15 cellular contexts compared by ENCODE assay signal in genomic region chr22:40221055-40221414, GRCh38. TPM values are rescaled to one million over a fixed set of nuclear protein-coding genes. Genes with fewer than 3 reads are reported as not detected.
DNase-seq lines count a peak whose midpoint lies in the region; ATAC-seq and TF ChIP-seq lines count a peak whose summit lies in the region.
"Had no signal": no experiment of that assay in that cellular context is flagged by ENCODE, and none has a peak within 500 bp of the region (broad histone marks: within the 10 kb centered on the region; RNA-seq: fewer than 3 reads in every experiment).

No MANE protein-coding gene starts in this region.

- H3K27me3 Mint-ChIP-seq in activated T-cell treated with anti-CD3 and anti-CD28 coated beads, Interleukin-2, amount 50 U/mL, for 24 hours = no peaks in the 10 kb centered on the region
- H3K27me3 Mint-ChIP-seq in neural progenitor cell (ENCODE audit: insufficient read depth, low read depth) = peaks cover 5% of the 10 kb centered on the region

- no peak for ATAC-seq in GM18502 (IDR thresholded peaks at IDR 0.05; ENCODE audit: poor library complexity, unreplicated experiment)

- H3K4me1 Mint-ChIP-seq in activated T-cell treated with anti-CD3 and anti-CD28 coated beads, Interleukin-2, amount 50 U/mL, for 24 hours (ENCODE audit: low read depth) = peaks cover 78% of the 10 kb centered on the region
- peaks cover 15% of the 10 kb centered on the region for H3K4me1 Mint-ChIP-seq in neural progenitor cell

- in situ Hi-C loops in GM13977 (cut with MboI; ENCODE audit: low pct_unique_long_range_greater_than_20kb, low sequenced_read_pairs, unreplicated experiment) = no loop called here

- no peak overlapping the region for H3K4me2 ChIP-seq in neural progenitor cell
- H3K4me2 ChIP-seq: KMS-11 had no signal

- H3K27ac Mint-ChIP-seq in activated T-cell treated with anti-CD3 and anti-CD28 coated beads, Interleukin-2, amount 50 U/mL, for 24 hours = peak overlapping the region; percentile 56
- H3K27ac Mint-ChIP-seq in neural progenitor cell = peak overlapping the region; percentile 37

- H3K4me3 Mint-ChIP-seq in activated T-cell treated with anti-CD3 and anti-CD28 coated beads, Interleukin-2, amount 50 U/mL, for 24 hours = no peak overlapping the region
- no peak overlapping the region for H3K4me3 Mint-ChIP-seq in neural progenitor cell

- H3K27ac ChIP-seq in esophagus (ENCODE audit: low read depth in 2 of 2, low read length in 1 of 2) (peak overlapping the region; percentile 60 to 91), neural progenitor cell (no peak overlapping the region), tibial nerve (peak overlapping the region in 3 of 4 donors; percentile 42 to 82 (median 66))
- H3K27ac ChIP-seq: KMS-11 had no signal

- peaks cover 11% of the 10 kb centered on the region for H3F3A ChIP-seq in neural progenitor cell (ENCODE audit: low read depth)

- H4K20me1 ChIP-seq in neural progenitor cell (ENCODE audit: low read depth) = peaks cover 100% of the 10 kb centered on the region

- H2AFZ ChIP-seq in neural progenitor cell (replicated peaks) = no peak overlapping the region

- no peak for TF ChIP-seq CTCF in neural progenitor cell (IDR thresholded peaks at IDR 0.05)
- TF ChIP-seq CTCF in tibial nerve (IDR thresholded peaks at IDR 0.05) = no peak
- TF ChIP-seq CTCF in GM13977 (IDR thresholded peaks at IDR 0.05; ENCODE audit: extremely low read depth, insufficient read depth, missing control alignments) = no peak

- H3K36me3 Mint-ChIP-seq in activated T-cell treated with anti-CD3 and anti-CD28 coated beads, Interleukin-2, amount 50 U/mL, for 24 hours (ENCODE audit: low read depth) = peaks cover 4% of the 10 kb centered on the region
- H3K36me3 Mint-ChIP-seq in neural progenitor cell = peaks cover 48% of the 10 kb centered on the region

- whole genome bisulfite sequencing in esophagus, 2 donors = 40 to 49% methylated on average over 5 of the region's 5 CpGs
- 80 to 85% methylated on average over 5 of the region's 5 CpGs for WGBS in tibial nerve, 2 donors

- H3K79me2 ChIP-seq in neural progenitor cell (ENCODE audit: low read depth) = peaks cover 100% of the 10 kb centered on the region

- H3K4me3 ChIP-seq in esophagus (ENCODE audit: low read depth in 1 of 2, low read length in 2 of 2) (no peak overlapping the region), neural progenitor cell (no peak overlapping the region), tibial nerve (no peak overlapping the region)

- DNase-seq in activated T-cell treated with anti-CD3 and anti-CD28 coated beads, Interleukin-2, amount 50 U/mL, for 24 hours = no peak
- no peak for DNase-seq in activated T-cell treated with anti-CD3 and anti-CD28 coated beads, Interleukin-2, amount 50 U/mL, for 1 hour
- DNase-seq in neural progenitor cell (ENCODE audit: low spot score) (no peak), tibial nerve (ENCODE audit: low spot score in 2 of 2) (no peak), GM13977 (ENCODE audit: low spot score) (no peak), superior temporal gyrus (ENCODE audit: extremely low spot score) (no peak)
- DNase-seq: 8988T; activated naive CD4-positive, alpha-beta T cell treated with Interleukin-2 at 50 U/mL for 16 hours; NCI-H187 treated with DMSO at 0.1 percent for 48 hours; NCI-H82; SHP77 treated with DMSO at 0.1 percent for 48 hours; stimulated activated naive CD4-positive, alpha-beta T cell had no signal

- TF ChIP-seq EP300 in tibial nerve (IDR thresholded peaks at IDR 0.05) = no peak

- H3K9ac ChIP-seq in neural progenitor cell = no peak overlapping the region
- H3K9ac ChIP-seq: KMS-11 had no signal

- H3K36me3 ChIP-seq in esophagus (ENCODE audit: control insufficient read depth in 2 of 2, insufficient read depth in 2 of 2, low read length in 1 of 2) (no peaks in the 10 kb centered on the region), neural progenitor cell (no peaks in the 10 kb centered on the region), tibial nerve (peaks cover 0 to under 1% (median 0%) of the 10 kb centered on the region in 3 donors)

- H3K9me3 ChIP-seq in esophagus (ENCODE audit: control insufficient read depth in 2 of 2, insufficient read depth in 1 of 2, low read depth in 1 of 2, low read length in 1 of 2) = no peaks in the 10 kb centered on the region
- H3K9me3 ChIP-seq in neural progenitor cell (ENCODE audit: low read depth) = no peaks in the 10 kb centered on the region
- H3K9me3 ChIP-seq in tibial nerve = no peaks in the 10 kb centered on the region

- H3K4me1 ChIP-seq in esophagus (ENCODE audit: control insufficient read depth in 2 of 2, insufficient read depth in 2 of 2, low read length in 1 of 2) = peaks cover 7 to 11% of the 10 kb centered on the region in 2 donors
- H3K4me1 ChIP-seq in neural progenitor cell = peaks cover 30% of the 10 kb centered on the region
- H3K4me1 ChIP-seq in tibial nerve = peaks cover 0 to 68% (median 22%) of the 10 kb centered on the region in 4 donors

- no peak for TF ChIP-seq POLR2A in tibial nerve (IDR thresholded peaks at IDR 0.05)

- H3K9me3 Mint-ChIP-seq in activated T-cell treated with anti-CD3 and anti-CD28 coated beads, Interleukin-2, amount 50 U/mL, for 24 hours = no peaks in the 10 kb centered on the region
- H3K9me3 Mint-ChIP-seq in neural progenitor cell = peaks cover 9% of the 10 kb centered on the region

- H3K27me3 ChIP-seq in esophagus (ENCODE audit: control insufficient read depth in 1 of 2, insufficient read depth in 2 of 2, low read length in 2 of 2) (no peaks in the 10 kb centered on the region), neural progenitor cell (no peaks in the 10 kb centered on the region), tibial nerve (no peaks in the 10 kb centered on the region)

RNA-seq across cellular contexts. Expression of gene TNRC6B, which starts 43.3 kb away (rescaled TPM):
- 1 to 10 TPM; 2.3 to 8.2 TPM for polyA plus RNA-seq in esophagus
- total RNA-seq in neural progenitor cell (ENCODE audit: low replicate concordance) (35.9 and 60.0 TPM in 2 replicates), tibial nerve (10 to 100 TPM; 41.8 to 50.9 (median 47.8) TPM)
